In genomic region chr2:231458368-231458767, GRCh38 we compare ENCODE assay signal across 25 cellular contexts. TPM values are rescaled to one million over a fixed set of nuclear protein-coding genes. Genes with fewer than 3 reads are reported as not detected.
DNase-seq lines count a peak whose midpoint lies in the region; ATAC-seq and TF ChIP-seq lines count a peak whose summit lies in the region.
"Had no signal": no experiment of that assay in that cellular context is flagged by ENCODE, and none has a peak within 500 bp of the region (broad histone marks: within the 10 kb centered on the region; RNA-seq: fewer than 3 reads in every experiment).

No MANE protein-coding gene starts in this region.

- H3K36me3 Mint-ChIP-seq in activated CD4-positive, alpha-beta memory T cell treated with anti-CD3 and anti-CD28 coated beads for 36 hours = peaks cover 84% of the 10 kb centered on the region
- peaks cover 96% of the 10 kb centered on the region for H3K36me3 Mint-ChIP-seq in activated CD4-positive, alpha-beta memory T cell treated with anti-CD3 and anti-CD28 coated beads, Interleukin-2, amount 10 ng/mL, durations not matched to agents 7 days and 5 days (ENCODE audit: low read depth)
- H3K36me3 Mint-ChIP-seq in activated naive CD8-positive, alpha-beta T cell treated with anti-CD3 and anti-CD28 coated beads, Interleukin-2, amount 50 U/mL, for 24 hours (ENCODE audit: low read depth) = peaks cover 98% of the 10 kb centered on the region
- peaks cover 28 to 99% (median 35%) of the 10 kb centered on the region in 3 donors for H3K36me3 Mint-ChIP-seq in naive thymus-derived CD8-positive, alpha-beta T cell

- H3K79me2 ChIP-seq in HCT116 (ENCODE audit: insufficient read depth, low read length) = peaks cover 82% of the 10 kb centered on the region

- intact Hi-C loops in activated CD4-positive, alpha-beta memory T cell treated with anti-CD3 and anti-CD28 coated beads for 36 hours (cut with micrococcal nuclease) = no loop called here
- intact Hi-C loops in HCT116 (cut with micrococcal nuclease) (no loop called here), psoas muscle (cut with DNase I) (loop anchor here in 1 of 2 donors (10.0 kb wide), 1 partner anchor 374 kb away; no protein-coding TSS in a partner anchor)

- POLR2A ChIA-PET in activated CD4-positive, alpha-beta memory T cell treated with anti-CD3 and anti-CD28 coated beads for 36 hours (lab: Charles Lee) = interaction anchor here (1.4 kb wide), 1 partner anchor 9 kb away, joined by 3 read pairs; no protein-coding TSS in a partner anchor
- POLR2A ChIA-PET in activated CD4-positive, alpha-beta memory T cell treated with anti-CD3 and anti-CD28 coated beads, Interleukin-2, amount 10 ng/mL, durations not matched to agents 7 days and 5 days (lab: Charles Lee) = interaction anchor here (1.6 to 11.9 kb wide), 2 partner anchors 6 to 25 kb away, joined by 4 to 153 read pairs; partner anchors contain the start of gene NCL
- POLR2A ChIA-PET in HCT116 (lab: Charles Lee) = no interaction called here
- POLR2A ChIA-PET in naive thymus-derived CD8-positive, alpha-beta T cell (lab: Charles Lee) = no interaction called here

- peaks cover 62% of the 10 kb centered on the region for H3K4me1 Mint-ChIP-seq in activated CD4-positive, alpha-beta memory T cell treated with anti-CD3 and anti-CD28 coated beads for 36 hours (ENCODE audit: low read depth)
- H3K4me1 Mint-ChIP-seq in activated CD4-positive, alpha-beta memory T cell treated with anti-CD3 and anti-CD28 coated beads, Interleukin-2, amount 10 ng/mL, durations not matched to agents 7 days and 5 days = peaks cover 58% of the 10 kb centered on the region
- peaks cover 68% of the 10 kb centered on the region for H3K4me1 Mint-ChIP-seq in activated naive CD8-positive, alpha-beta T cell treated with anti-CD3 and anti-CD28 coated beads, Interleukin-2, amount 50 U/mL, for 24 hours
- H3K4me1 Mint-ChIP-seq in naive thymus-derived CD8-positive, alpha-beta T cell = peaks cover 30 to 65% (median 52%) of the 10 kb centered on the region in 4 donors

- RAD21 ChIA-PET in HCT116 (lab: Charles Lee; ENCODE audit: low non-redundant PET in 1 of 2, low total read pairs in 2 of 2, uncharacterized antibody in 2 of 2, unreplicated experiment in 2 of 2) = interaction anchor here in 1 of 2 experiments (0.6 kb wide), 1 partner anchor 668 kb away, joined by 3 read pairs; no protein-coding TSS in a partner anchor

- no TSS peak for BruUV-seq in HCT116 (replicated peaks; lab: Mats Ljungman, UMichigan)

- no peaks in the 10 kb centered on the region for H3K9me3 Mint-ChIP-seq in activated CD4-positive, alpha-beta memory T cell treated with anti-CD3 and anti-CD28 coated beads for 36 hours
- no peaks in the 10 kb centered on the region for H3K9me3 Mint-ChIP-seq in activated CD4-positive, alpha-beta memory T cell treated with anti-CD3 and anti-CD28 coated beads, Interleukin-2, amount 10 ng/mL, durations not matched to agents 7 days and 5 days
- H3K9me3 Mint-ChIP-seq in activated naive CD8-positive, alpha-beta T cell treated with anti-CD3 and anti-CD28 coated beads, Interleukin-2, amount 50 U/mL, for 24 hours = no peaks in the 10 kb centered on the region
- no peaks in the 10 kb centered on the region for H3K9me3 Mint-ChIP-seq in naive thymus-derived CD8-positive, alpha-beta T cell
- H3K9me3 Mint-ChIP-seq: nephron had no signal

- no peak overlapping the region for H3K4me2 ChIP-seq in HCT116 (ENCODE audit: low read length)

- H3K9me2 ChIP-seq in HCT116 (ENCODE audit: insufficient read depth) = no peaks in the 10 kb centered on the region

- ATAC-seq in HCT116 (no peak), psoas muscle (no peak)
- ATAC-seq in activated naive CD8-positive, alpha-beta T cell treated with anti-CD3 and anti-CD28 coated beads, Interleukin-2, amount 50 U/mL, for 24 hours = no peak
- no peak for ATAC-seq in naive thymus-derived CD8-positive, alpha-beta T cell
- ATAC-seq: right lobe of liver, upper lobe of right lung had no signal

- no peak for TF ChIP-seq RAD21 in HCT116 (IDR thresholded peaks at IDR 0.05; ENCODE audit: low read depth)

- H3K4me3 ChIP-seq in HCT116 (replicated peaks in 1 of 2; ENCODE audit: low read depth in 1 of 2, low read length in 2 of 2) (no peak overlapping the region), psoas muscle (no peak overlapping the region)
- H3K4me3 ChIP-seq: cardiac muscle cell, right lobe of liver, upper lobe of right lung had no signal

- H3K27me3 ChIP-seq in HCT116 (ENCODE audit: insufficient read depth, low read length) (no peaks in the 10 kb centered on the region), psoas muscle (ENCODE audit: insufficient read depth in 3 of 3, low read length in 2 of 3) (no peaks in the 10 kb centered on the region)
- H3K27me3 ChIP-seq: cardiac muscle cell, right lobe of liver, upper lobe of right lung had no signal

- H4K20me1 ChIP-seq in HCT116 (ENCODE audit: insufficient read depth) = peaks cover 87% of the 10 kb centered on the region; the same call in 1 of the 2 replicates

- H3K4me1 ChIP-seq in HCT116 (ENCODE audit: control insufficient read depth in 1 of 2, insufficient read depth in 2 of 2, low read length in 2 of 2) = peaks cover 4 to 14% of the 10 kb centered on the region in 2 experiments
- H3K4me1 ChIP-seq in psoas muscle = peaks cover 32% of the 10 kb centered on the region

- WGBS in psoas muscle, 3 donors = 92 to 95% (median 94%) methylated on average over 6 of the region's 6 CpGs

- peak overlapping the region; percentile 60 for H3K27ac Mint-ChIP-seq in activated CD4-positive, alpha-beta memory T cell treated with anti-CD3 and anti-CD28 coated beads for 36 hours
- no peak overlapping the region for H3K27ac Mint-ChIP-seq in activated CD4-positive, alpha-beta memory T cell treated with anti-CD3 and anti-CD28 coated beads, Interleukin-2, amount 10 ng/mL, durations not matched to agents 7 days and 5 days
- H3K27ac Mint-ChIP-seq in activated naive CD8-positive, alpha-beta T cell treated with anti-CD3 and anti-CD28 coated beads, Interleukin-2, amount 50 U/mL, for 24 hours = peak overlapping the region; percentile 61
- H3K27ac Mint-ChIP-seq in naive thymus-derived CD8-positive, alpha-beta T cell = peak overlapping the region in 7 of 10 donors; percentile 13 to 80 (median 51)
- H3K27ac Mint-ChIP-seq: B cell, nephron had no signal

- H2AFZ ChIP-seq in HCT116 (ENCODE audit: low read depth, low read length, poor library complexity, severe bottlenecking) = no peak overlapping the region
- H2AFZ ChIP-seq: parathyroid adenoma had no signal

- H3K4me3 Mint-ChIP-seq in activated CD4-positive, alpha-beta memory T cell treated with anti-CD3 and anti-CD28 coated beads for 36 hours = no peak overlapping the region
- no peak overlapping the region for H3K4me3 Mint-ChIP-seq in activated CD4-positive, alpha-beta memory T cell treated with anti-CD3 and anti-CD28 coated beads, Interleukin-2, amount 10 ng/mL, durations not matched to agents 7 days and 5 days
- peak overlapping the region; percentile 98 for H3K4me3 Mint-ChIP-seq in activated naive CD8-positive, alpha-beta T cell treated with anti-CD3 and anti-CD28 coated beads, Interleukin-2, amount 50 U/mL, for 24 hours
- peak overlapping the region in 2 of 10 donors; percentile 5 to 30 for H3K4me3 Mint-ChIP-seq in naive thymus-derived CD8-positive, alpha-beta T cell
- H3K4me3 Mint-ChIP-seq: B cell, nephron had no signal

- CTCF ChIA-PET in activated CD4-positive, alpha-beta memory T cell treated with anti-CD3 and anti-CD28 coated beads for 36 hours (lab: Charles Lee) = no interaction called here
- CTCF ChIA-PET in activated CD4-positive, alpha-beta memory T cell treated with anti-CD3 and anti-CD28 coated beads, Interleukin-2, amount 10 ng/mL, durations not matched to agents 7 days and 5 days (lab: Charles Lee) = interaction anchor here (0.5 kb wide), 1 partner anchor 603 kb away, joined by 3 read pairs; no protein-coding TSS in a partner anchor
- CTCF ChIA-PET in HCT116 (lab: Charles Lee) = no interaction called here

- H3K36me3 ChIP-seq in HCT116 (ENCODE audit: control insufficient read depth in 1 of 2, insufficient read depth in 2 of 2, low read length in 2 of 2) = peaks cover 90 to 98% of the 10 kb centered on the region in 2 experiments
- H3K36me3 ChIP-seq in psoas muscle (ENCODE audit: insufficient read depth in 1 of 2, low read depth in 1 of 2) = peaks cover 26 to 100% of the 10 kb centered on the region in 2 donors

- no peak for TF ChIP-seq POLR2A in HCT116 (IDR thresholded peaks at IDR 0.05; ENCODE audit: borderline replicate concordance, extremely low read depth, insufficient read depth, insufficient read length)

- H3K9me3 ChIP-seq in HCT116 (ENCODE audit: control insufficient read depth in 1 of 2, insufficient read depth in 1 of 2, low read depth in 1 of 2, low read length in 2 of 2) = no peaks in the 10 kb centered on the region
- H3K9me3 ChIP-seq in psoas muscle = no peaks in the 10 kb centered on the region
- H3K9me3 ChIP-seq: right lobe of liver, upper lobe of right lung had no signal

- no peak overlapping the region for H3K9ac ChIP-seq in HCT116 (ENCODE audit: low read length)
- H3K9ac ChIP-seq: parathyroid adenoma had no signal

- no peak for DNase-seq in activated CD4-positive, alpha-beta memory T cell treated with anti-CD3 and anti-CD28 coated beads for 36 hours
- no peak for DNase-seq in activated CD4-positive, alpha-beta memory T cell treated with anti-CD3 and anti-CD28 coated beads, Interleukin-2, amount 10 ng/mL, durations not matched to agents 7 days and 5 days
- DNase-seq in HCT116 (ENCODE audit: low read depth, low spot score) = no peak
- DNase-seq in activated naive CD8-positive, alpha-beta T cell treated with anti-CD3 and anti-CD28 coated beads, Interleukin-2, amount 50 U/mL, for 24 hours = no peak
- no peak for DNase-seq in naive thymus-derived CD8-positive, alpha-beta T cell
- DNase-seq in dedifferentiated amniotic fluid mesenchymal stem cell (ENCODE audit: extremely low spot score) = no peak
- DNase-seq in psoas muscle = no peak
- no peak for DNase-seq in SHP77 treated with DMSO at 0.1 percent for 48 hours (lab: John Stamatoyannopoulos, UW)
- DNase-seq: activated CD8-positive, alpha-beta memory T cell treated with anti-CD3 and anti-CD28 coated beads, Interleukin-2, amount 50 U/mL, for 4 hours; COR-L47; dermis blood vessel endothelial cell; Kasumi-1; NCI-H1092 treated with DMSO at 0.1 percent for 48 hours; NCI-H2029; NCI-H226; NCI-H82; OCI-M1; Right ventricle myocardium superior; substantia nigra; upper lobe of right lung had no signal

- H3K27ac ChIP-seq in HCT116 (ENCODE audit: low read depth, low read length) (no peak overlapping the region), psoas muscle (no peak overlapping the region)
- H3K27ac ChIP-seq: cardiac muscle cell, parathyroid adenoma, right lobe of liver, upper lobe of right lung had no signal

- H3K27me3 Mint-ChIP-seq in activated CD4-positive, alpha-beta memory T cell treated with anti-CD3 and anti-CD28 coated beads for 36 hours = no peaks in the 10 kb centered on the region
- no peaks in the 10 kb centered on the region for H3K27me3 Mint-ChIP-seq in activated CD4-positive, alpha-beta memory T cell treated with anti-CD3 and anti-CD28 coated beads, Interleukin-2, amount 10 ng/mL, durations not matched to agents 7 days and 5 days
- H3K27me3 Mint-ChIP-seq in activated naive CD8-positive, alpha-beta T cell treated with anti-CD3 and anti-CD28 coated beads, Interleukin-2, amount 50 U/mL, for 24 hours = no peaks in the 10 kb centered on the region
- no peaks in the 10 kb centered on the region for H3K27me3 Mint-ChIP-seq in naive thymus-derived CD8-positive, alpha-beta T cell
- H3K27me3 Mint-ChIP-seq: B cell had no signal

- no peak for TF ChIP-seq CTCF in HCT116 (IDR thresholded peaks at IDR 0.05 in 2 of 3, conservative IDR thresholded peaks at IDR 0.05 in 1 of 3; ENCODE audit: borderline replicate concordance in 1 of 3, insufficient read depth in 1 of 3, low read depth in 2 of 3, low read length in 2 of 3)
- no peak for TF ChIP-seq CTCF in psoas muscle (IDR thresholded peaks at IDR 0.05)

RNA-seq across cellular contexts. Expression of gene NCL, which starts 5.9 kb away (rescaled TPM):
- 100 to 1,000 TPM; 902 to 918 TPM for total RNA-seq in activated CD4-positive, alpha-beta memory T cell treated with anti-CD3 and anti-CD28 coated beads for 36 hours
- total RNA-seq in activated CD4-positive, alpha-beta memory T cell treated with anti-CD3 and anti-CD28 coated beads, Interleukin-2, amount 10 ng/mL, durations not matched to agents 7 days and 5 days = 100 to 1,000 TPM; 454 to 476 TPM
- total RNA-seq in HCT116 (2021; ENCODE audit: unreplicated experiment) (1,077 TPM), psoas muscle (100 to 1,000 TPM; 331 to 632 (median 572) TPM)
- 595 and 601 TPM in 2 replicates for polyA plus RNA-seq in HCT116 (2012)
- 100 to 1,000 TPM; 446 to 467 TPM for total RNA-seq in naive thymus-derived CD8-positive, alpha-beta T cell
- polyA plus RNA-seq in naive thymus-derived CD8-positive, alpha-beta T cell = 100 to 1,000 TPM; 370 to 590 (median 468) TPM
- 100 to 1,000 TPM; 221 to 382 (median 359) TPM for polyA plus RNA-seq in psoas muscle

Comparison
In these comparisons a context has a peak if more than half of its experiments do, and no peak if none do; other contexts are left out.
1. POLR2A ChIA-PET loops: an anchor here in activated CD4-positive, alpha-beta memory T cell treated with anti-CD3 and anti-CD28 coated beads for 36 hours (1.4 kb wide) and activated CD4-positive, alpha-beta memory T cell treated with anti-CD3 and anti-CD28 coated beads, Interleukin-2, amount 10 ng/mL, durations not matched to agents 7 days and 5 days (1.6 to 11.9 kb wide); none called in HCT116 and naive thymus-derived CD8-positive, alpha-beta T cell.